1 cellular context compared by ENCODE assay signal in the genomic region with DNA sequence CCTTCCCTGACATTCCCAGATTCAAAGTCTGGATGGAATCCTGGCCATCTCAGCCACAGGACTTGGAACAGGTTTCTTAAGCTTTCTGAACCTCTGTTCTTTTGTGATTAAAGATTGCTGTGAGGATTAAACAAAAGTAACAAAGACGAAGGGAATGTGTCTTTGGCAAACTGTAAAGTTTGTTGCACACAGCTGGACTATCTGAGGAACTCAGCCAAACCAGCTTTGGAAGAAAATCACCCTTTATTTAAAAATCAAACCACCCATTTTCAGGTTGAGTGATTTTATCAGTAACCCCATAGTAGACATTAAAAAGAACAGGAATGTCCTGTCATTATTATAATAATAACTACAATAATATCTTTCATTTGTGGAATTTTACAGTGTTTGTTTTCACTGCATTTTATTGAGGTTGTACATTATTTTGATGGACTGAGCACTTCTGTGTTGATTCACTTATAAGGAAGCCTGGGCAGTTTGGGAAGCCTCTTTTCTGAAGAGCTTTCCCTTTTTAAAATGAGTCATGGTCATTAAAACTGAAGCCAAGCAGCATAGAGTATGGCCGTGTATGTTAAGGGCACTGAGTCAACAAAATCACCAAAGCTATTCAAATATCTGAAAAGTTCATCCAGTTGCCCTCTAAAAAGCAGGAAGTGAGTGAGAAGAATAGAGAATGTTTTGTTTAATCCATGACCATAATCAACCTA.
TF ChIP-seq lines count a peak whose summit lies in the region.

No MANE protein-coding gene starts in this region.

TF ChIP-seq in SK-N-SH treated with all-trans-retinoic acid at 6 μM for 48 hours, 23 proteins besides CTCF, POLR2A, EP300 and RAD21:
- TF ChIP-seq, protein P1, sequence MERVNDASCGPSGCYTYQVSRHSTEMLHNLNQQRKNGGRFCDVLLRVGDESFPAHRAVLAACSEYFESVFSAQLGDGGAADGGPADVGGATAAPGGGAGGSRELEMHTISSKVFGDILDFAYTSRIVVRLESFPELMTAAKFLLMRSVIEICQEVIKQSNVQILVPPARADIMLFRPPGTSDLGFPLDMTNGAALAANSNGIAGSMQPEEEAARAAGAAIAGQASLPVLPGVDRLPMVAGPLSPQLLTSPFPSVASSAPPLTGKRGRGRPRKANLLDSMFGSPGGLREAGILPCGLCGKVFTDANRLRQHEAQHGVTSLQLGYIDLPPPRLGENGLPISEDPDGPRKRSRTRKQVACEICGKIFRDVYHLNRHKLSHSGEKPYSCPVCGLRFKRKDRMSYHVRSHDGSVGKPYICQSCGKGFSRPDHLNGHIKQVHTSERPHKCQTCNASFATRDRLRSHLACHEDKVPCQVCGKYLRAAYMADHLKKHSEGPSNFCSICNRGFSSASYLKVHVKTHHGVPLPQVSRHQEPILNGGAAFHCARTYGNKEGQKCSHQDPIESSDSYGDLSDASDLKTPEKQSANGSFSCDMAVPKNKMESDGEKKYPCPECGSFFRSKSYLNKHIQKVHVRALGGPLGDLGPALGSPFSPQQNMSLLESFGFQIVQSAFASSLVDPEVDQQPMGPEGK (CRISPR knock-in tag; IDR thresholded peaks at IDR 0.05; ENCODE audit: borderline replicate concordance), result no peak
- no peak for TF ChIP-seq CSDC2 (CRISPR knock-in tag; IDR thresholded peaks at IDR 0.05)
- TF ChIP-seq ZNF8 (CRISPR knock-in tag; IDR thresholded peaks at IDR 0.05), result no peak
- TF ChIP-seq, protein P2, sequence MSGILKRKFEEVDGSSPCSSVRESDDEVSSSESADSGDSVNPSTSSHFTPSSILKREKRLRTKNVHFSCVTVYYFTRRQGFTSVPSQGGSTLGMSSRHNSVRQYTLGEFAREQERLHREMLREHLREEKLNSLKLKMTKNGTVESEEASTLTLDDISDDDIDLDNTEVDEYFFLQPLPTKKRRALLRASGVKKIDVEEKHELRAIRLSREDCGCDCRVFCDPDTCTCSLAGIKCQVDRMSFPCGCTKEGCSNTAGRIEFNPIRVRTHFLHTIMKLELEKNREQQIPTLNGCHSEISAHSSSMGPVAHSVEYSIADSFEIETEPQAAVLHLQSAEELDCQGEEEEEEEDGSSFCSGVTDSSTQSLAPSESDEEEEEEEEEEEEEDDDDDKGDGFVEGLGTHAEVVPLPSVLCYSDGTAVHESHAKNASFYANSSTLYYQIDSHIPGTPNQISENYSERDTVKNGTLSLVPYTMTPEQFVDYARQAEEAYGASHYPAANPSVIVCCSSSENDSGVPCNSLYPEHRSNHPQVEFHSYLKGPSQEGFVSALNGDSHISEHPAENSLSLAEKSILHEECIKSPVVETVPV (CRISPR knock-in tag; IDR thresholded peaks at IDR 0.05), result no peak
- TF ChIP-seq ISL1 (CRISPR knock-in tag; IDR thresholded peaks at IDR 0.05), result no peak
- no peak for TF ChIP-seq ESRRG (CRISPR knock-in tag; IDR thresholded peaks at IDR 0.05)
- no peak for TF ChIP-seq ZC3H10 (CRISPR knock-in tag; IDR thresholded peaks at IDR 0.05)
- no peak for TF ChIP-seq ZNF565 (CRISPR knock-in tag; conservative IDR thresholded peaks at IDR 0.05; ENCODE audit: low read depth)
- no peak for TF ChIP-seq OSR1 (CRISPR knock-in tag; IDR thresholded peaks at IDR 0.05)
- no peak for TF ChIP-seq ZFP3 (CRISPR knock-in tag; IDR thresholded peaks at IDR 0.05)
- no peak for TF ChIP-seq SNAI2 (CRISPR knock-in tag; IDR thresholded peaks at IDR 0.05)
- TF ChIP-seq ZFP30 (CRISPR knock-in tag; IDR thresholded peaks at IDR 0.05), result no peak
- TF ChIP-seq, protein P3, sequence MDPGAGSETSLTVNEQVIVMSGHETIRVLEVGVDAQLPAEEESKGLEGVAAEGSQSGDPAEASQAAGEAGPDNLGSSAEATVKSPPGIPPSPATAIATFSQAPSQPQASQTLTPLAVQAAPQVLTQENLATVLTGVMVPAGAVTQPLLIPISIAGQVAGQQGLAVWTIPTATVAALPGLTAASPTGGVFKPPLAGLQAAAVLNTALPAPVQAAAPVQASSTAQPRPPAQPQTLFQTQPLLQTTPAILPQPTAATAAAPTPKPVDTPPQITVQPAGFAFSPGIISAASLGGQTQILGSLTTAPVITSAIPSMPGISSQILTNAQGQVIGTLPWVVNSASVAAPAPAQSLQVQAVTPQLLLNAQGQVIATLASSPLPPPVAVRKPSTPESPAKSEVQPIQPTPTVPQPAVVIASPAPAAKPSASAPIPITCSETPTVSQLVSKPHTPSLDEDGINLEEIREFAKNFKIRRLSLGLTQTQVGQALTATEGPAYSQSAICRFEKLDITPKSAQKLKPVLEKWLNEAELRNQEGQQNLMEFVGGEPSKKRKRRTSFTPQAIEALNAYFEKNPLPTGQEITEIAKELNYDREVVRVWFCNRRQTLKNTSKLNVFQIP (CRISPR knock-in tag; IDR thresholded peaks at IDR 0.05; ENCODE audit: borderline replicate concordance, low read depth), result no peak
- TF ChIP-seq RARB (CRISPR knock-in tag; IDR thresholded peaks at IDR 0.05), result no peak
- TF ChIP-seq, protein P4, sequence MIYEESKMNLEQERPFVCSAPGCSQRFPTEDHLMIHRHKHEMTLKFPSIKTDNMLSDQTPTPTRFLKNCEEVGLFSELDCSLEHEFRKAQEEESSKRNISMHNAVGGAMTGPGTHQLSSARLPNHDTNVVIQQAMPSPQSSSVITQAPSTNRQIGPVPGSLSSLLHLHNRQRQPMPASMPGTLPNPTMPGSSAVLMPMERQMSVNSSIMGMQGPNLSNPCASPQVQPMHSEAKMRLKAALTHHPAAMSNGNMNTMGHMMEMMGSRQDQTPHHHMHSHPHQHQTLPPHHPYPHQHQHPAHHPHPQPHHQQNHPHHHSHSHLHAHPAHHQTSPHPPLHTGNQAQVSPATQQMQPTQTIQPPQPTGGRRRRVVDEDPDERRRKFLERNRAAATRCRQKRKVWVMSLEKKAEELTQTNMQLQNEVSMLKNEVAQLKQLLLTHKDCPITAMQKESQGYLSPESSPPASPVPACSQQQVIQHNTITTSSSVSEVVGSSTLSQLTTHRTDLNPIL (CRISPR knock-in tag; IDR thresholded peaks at IDR 0.05; ENCODE audit: low read depth), result no peak
